ENCODE assay signal across 15 cellular contexts in genomic region chr14:71659165-71659564, GRCh38.
DNase-seq lines count a peak whose midpoint lies in the region; FAIRE-seq and TF ChIP-seq lines count a peak whose summit lies in the region.
"Had no signal": no experiment of that assay in that cellular context is flagged by ENCODE, and none has a peak within 500 bp of the region (broad histone marks: within the 10 kb centered on the region; RNA-seq: fewer than 3 reads in every experiment).

No MANE protein-coding gene starts in this region.

- H3K4me2 ChIP-seq in mesenchymal stem cell (ENCODE audit: low read length, poor library complexity, severe bottlenecking) = no peak overlapping the region
- H3K4me2 ChIP-seq: KMS-11 had no signal

- no peak overlapping the region for H3K14ac ChIP-seq in mesenchymal stem cell (ENCODE audit: low read length in 2 of 2)

- no peak overlapping the region for H4K8ac ChIP-seq in mesenchymal stem cell (ENCODE audit: low read length)

- no peak for TF ChIP-seq POLR2A in GM12892 (IDR thresholded peaks at IDR 0.05; ENCODE audit: low read depth, low read length)

- no peak for DNase-seq in GM12892 (ENCODE audit: insufficient read length)
- DNase-seq in M059J (ENCODE audit: low read depth) = peak; percentile 63
- DNase-seq in brain microvascular endothelial cell = peak; percentile 33
- DNase-seq in mesenchymal stem cell = peak; percentile 29
- DNase-seq in NCI-H2227 treated with DMSO at 0.1 percent for 48 hours (lab: John Stamatoyannopoulos, UW) = no peak
- DNase-seq in SW480 (ENCODE audit: low spot score) = no peak
- DNase-seq in SK-N-DZ (ENCODE audit: low spot score) = no peak
- no peak for DNase-seq in NCI-H345 (lab: John Stamatoyannopoulos, UW)
- DNase-seq: activated CD8-positive, alpha-beta memory T cell treated with anti-CD3 and anti-CD28 coated beads, Interleukin-2, amount 50 U/mL, for 4 hours; Caco-2; heart left ventricle; NCI-H774; T-helper 17 cell had no signal

- H3K36me3 ChIP-seq in brain microvascular endothelial cell (replicated peaks) = peaks cover 4% of the 10 kb centered on the region
- H3K36me3 ChIP-seq in mesenchymal stem cell (ENCODE audit: control insufficient read depth in 1 of 2, insufficient read depth in 2 of 2, low read depth in 1 of 2, low read length in 2 of 2) = peaks cover 3 to 6% of the 10 kb centered on the region in 2 experiments

- TF ChIP-seq CTCF in brain microvascular endothelial cell (IDR thresholded peaks at IDR 0.05; ENCODE audit: low read depth, low read length, missing control alignments) = no peak

- H2AK5ac ChIP-seq in mesenchymal stem cell (ENCODE audit: low read length, severe bottlenecking) = no peak overlapping the region

- H3K4me1 ChIP-seq in mesenchymal stem cell (ENCODE audit: control insufficient read depth, insufficient read depth, low read depth, low read length) = no peaks in the 10 kb centered on the region
- H3K4me1 ChIP-seq: Caco-2 had no signal

- H3K9me3 ChIP-seq in mesenchymal stem cell (ENCODE audit: control insufficient read depth, low read length) = no peaks in the 10 kb centered on the region
- H3K9me3 ChIP-seq: Caco-2, heart left ventricle had no signal

- no peak overlapping the region for H2AFZ ChIP-seq in mesenchymal stem cell (ENCODE audit: low read depth, low read length)

- H3K27ac ChIP-seq in brain microvascular endothelial cell = peak overlapping the region; percentile 62
- no peak overlapping the region for H3K27ac ChIP-seq in mesenchymal stem cell (ENCODE audit: low read length, poor library complexity, severe bottlenecking)
- H3K27ac ChIP-seq: heart left ventricle, KMS-11 had no signal

- H2BK12ac ChIP-seq in mesenchymal stem cell (ENCODE audit: low read length in 2 of 2) = no peak overlapping the region

- in situ Hi-C loops in brain microvascular endothelial cell (cut with HindIII; ENCODE audit: low pct_ligation_motif_present, low sequenced_read_pairs) = no loop called here

- H3K27me3 ChIP-seq in brain microvascular endothelial cell (replicated peaks) = no peaks in the 10 kb centered on the region
- H3K27me3 ChIP-seq in mesenchymal stem cell (ENCODE audit: control insufficient read depth in 1 of 2, insufficient read depth in 1 of 2, low read length in 2 of 2) = no peaks in the 10 kb centered on the region
- H3K27me3 ChIP-seq: heart left ventricle had no signal

- H3K4me3 ChIP-seq in brain microvascular endothelial cell (ENCODE audit: low read depth, low read length) = no peak overlapping the region
- no peak overlapping the region for H3K4me3 ChIP-seq in mesenchymal stem cell (ENCODE audit: insufficient read depth in 1 of 2, low read depth in 1 of 2, low read length in 2 of 2)
- H3K4me3 ChIP-seq: heart left ventricle, skin epidermis had no signal

- H3K4ac ChIP-seq in mesenchymal stem cell (ENCODE audit: low read depth in 1 of 2, low read length in 2 of 2) = no peak overlapping the region

- H4K91ac ChIP-seq in mesenchymal stem cell (ENCODE audit: low read length) = no peak overlapping the region

- H2BK15ac ChIP-seq in mesenchymal stem cell (ENCODE audit: low read depth, poor library complexity, severe bottlenecking) = no peak overlapping the region

- H3K9ac ChIP-seq in mesenchymal stem cell (ENCODE audit: low read length) = peak overlapping the region; percentile 58
- H3K9ac ChIP-seq: KMS-11 had no signal

- H2BK120ac ChIP-seq in mesenchymal stem cell (ENCODE audit: low read depth, low read length) = no peak overlapping the region

- H3K79me1 ChIP-seq in mesenchymal stem cell (replicated peaks; ENCODE audit: low read length, poor library complexity, severe bottlenecking) = peaks cover 4% of the 10 kb centered on the region

- H2BK5ac ChIP-seq in mesenchymal stem cell (ENCODE audit: low read depth, low read length, poor library complexity, severe bottlenecking) = no peak overlapping the region

- H3K23ac ChIP-seq in mesenchymal stem cell (ENCODE audit: low read length in 2 of 2) = no peak overlapping the region

- peak; percentile 48 for FAIRE-seq in GM12892 (lab: Jason Lieb, UNC)

- no peak overlapping the region for H3K18ac ChIP-seq in mesenchymal stem cell (ENCODE audit: low read depth in 1 of 2, low read length in 2 of 2)

Comparison
In these comparisons a context has a peak if more than half of its experiments do, and no peak if none do; other contexts are left out.
1. DNase-seq: peak in M059J (single experiment), brain microvascular endothelial cell (single experiment) and mesenchymal stem cell (single experiment); none in GM12892 (single experiment), NCI-H2227 treated with DMSO at 0.1 percent for 48 hours (single experiment), SW480 (single experiment), SK-N-DZ (single experiment) and NCI-H345 (single experiment).